ENCODE assay signal across 10 cellular contexts in genomic region chr11:68659158-68659921, GRCh38. TPM values are rescaled to one million over a fixed set of nuclear protein-coding genes. Genes with fewer than 3 reads are reported as not detected.
DNase-seq lines count a peak whose midpoint lies in the region; ATAC-seq and TF ChIP-seq lines count a peak whose summit lies in the region.
"Had no signal": no experiment of that assay in that cellular context is flagged by ENCODE, and none has a peak within 500 bp of the region (broad histone marks: within the 10 kb centered on the region; RNA-seq: fewer than 3 reads in every experiment).

No MANE protein-coding gene starts in this region.

- H3K4me1 Mint-ChIP-seq in activated CD4-positive, alpha-beta T cell treated with anti-CD3 and anti-CD28 coated beads, Interleukin-2, amount 10 ng/mL, durations not matched to agents 7 days and 5 days: no peaks in the 10 kb centered on the region
- H3K4me1 Mint-ChIP-seq: activated B cell treated with CpG ODN at 0.5 μM for 24 hours had no signal

- intact Hi-C loops in lower leg skin (cut with DNase I; ENCODE audit: low total_unique reads): no loop called here

- no peak for ATAC-seq in GM21367 (IDR thresholded peaks at IDR 0.05; ENCODE audit: unreplicated experiment)

- peaks cover 3% of the 10 kb centered on the region for H3K9me3 Mint-ChIP-seq in activated CD4-positive, alpha-beta T cell treated with anti-CD3 and anti-CD28 coated beads, Interleukin-2, amount 10 ng/mL, durations not matched to agents 7 days and 5 days
- H3K9me3 Mint-ChIP-seq: activated B cell treated with CpG ODN at 0.5 μM for 24 hours, neural crest cell had no signal

- H3K4me3 ChIP-seq in BE2C (ENCODE audit: low read depth, low read length) (peak overlapping the region; percentile 0; the same call in 1 of the 2 replicates), lower leg skin (ENCODE audit: low read depth, poor library complexity, severe bottlenecking) (no peak overlapping the region)

- no peaks in the 10 kb centered on the region for H3K27me3 Mint-ChIP-seq in activated CD4-positive, alpha-beta T cell treated with anti-CD3 and anti-CD28 coated beads, Interleukin-2, amount 10 ng/mL, durations not matched to agents 7 days and 5 days

- POLR2A ChIA-PET in activated CD4-positive, alpha-beta T cell treated with anti-CD3 and anti-CD28 coated beads, Interleukin-2, amount 10 ng/mL, durations not matched to agents 7 days and 5 days (lab: Charles Lee): no interaction called here

- H3K27me3 ChIP-seq in BE2C: no peaks in the 10 kb centered on the region

- 43 to 48% methylated on average over 19 of the region's 22 CpGs for WGBS in lower leg skin, 2 donors

- no peak overlapping the region for H3K4me3 Mint-ChIP-seq in activated CD4-positive, alpha-beta T cell treated with anti-CD3 and anti-CD28 coated beads, Interleukin-2, amount 10 ng/mL, durations not matched to agents 7 days and 5 days
- H3K4me3 Mint-ChIP-seq: activated B cell treated with CpG ODN at 0.5 μM for 24 hours, neural crest cell had no signal

- H3K27ac Mint-ChIP-seq in activated CD4-positive, alpha-beta T cell treated with anti-CD3 and anti-CD28 coated beads, Interleukin-2, amount 10 ng/mL, durations not matched to agents 7 days and 5 days: no peak overlapping the region
- H3K27ac Mint-ChIP-seq: activated B cell treated with CpG ODN at 0.5 μM for 24 hours had no signal

- H3K9me3 ChIP-seq in BE2C: peaks cover 4% of the 10 kb centered on the region; the same call in 1 of the 2 replicates

- CTCF ChIA-PET in activated CD4-positive, alpha-beta T cell treated with anti-CD3 and anti-CD28 coated beads, Interleukin-2, amount 10 ng/mL, durations not matched to agents 7 days and 5 days (lab: Charles Lee): no interaction called here

- H3K4me1 ChIP-seq in BE2C: peaks cover 39% of the 10 kb centered on the region

- TF ChIP-seq CTCF in BE2C (IDR thresholded peaks at IDR 0.05; ENCODE audit: low read depth, low read length) (no peak), lower leg skin (IDR thresholded peaks at IDR 0.05) (no peak)

- DNase-seq in BE2C (peak; percentile 94), NCI-H1694 treated with DMSO at 0.1 percent for 48 hours (lab: John Stamatoyannopoulos, UW) (peak; percentile 23), brain pericyte (ENCODE audit: low read depth, low spot score) (peak; percentile 98), lower leg skin (ENCODE audit: low spot score in 2 of 2) (peak; percentile 53 to 90), occipital lobe (lab: John Stamatoyannopoulos, UW) (no peak)
- no peak for DNase-seq in activated CD8-positive, alpha-beta memory T cell treated with anti-CD3 and anti-CD28 coated beads, Interleukin-2, amount 50 U/mL, for 4 hours
- DNase-seq in activated CD4-positive, alpha-beta T cell treated with anti-CD3 and anti-CD28 coated beads, Interleukin-2, amount 10 ng/mL, durations not matched to agents 7 days and 5 days: no peak
- DNase-seq: activated B cell treated with CpG ODN at 0.5 μM for 24 hours had no signal

- TF ChIP-seq POLR2A in lower leg skin (IDR thresholded peaks at IDR 0.05): no peak

- no peaks in the 10 kb centered on the region for H3K36me3 ChIP-seq in BE2C

- no peaks in the 10 kb centered on the region for H3K36me3 Mint-ChIP-seq in activated CD4-positive, alpha-beta T cell treated with anti-CD3 and anti-CD28 coated beads, Interleukin-2, amount 10 ng/mL, durations not matched to agents 7 days and 5 days (ENCODE audit: low read depth)

RNA-seq across cellular contexts. Expression of gene GAL, which starts 25.0 kb away (rescaled TPM):
- 86.9 TPM for polyA plus RNA-seq in BE2C (2012; ENCODE audit: insufficient read depth, insufficient read length, low read depth)
- total RNA-seq in lower leg skin: 10 to 100 TPM in 2 of 4 donors, 1 to 10 TPM in 2; 4.7 to 59.1 (median 20.9) TPM
- not detected for total RNA-seq in occipital lobe
- not detected for total RNA-seq in activated CD4-positive, alpha-beta T cell treated with anti-CD3 and anti-CD28 coated beads, Interleukin-2, amount 10 ng/mL, durations not matched to agents 7 days and 5 days
- total RNA-seq: activated B cell treated with CpG ODN at 0.5 μM for 24 hours had no signal

Comparison
In these comparisons a context has a peak if more than half of its experiments do, and no peak if none do; other contexts are left out.
1. DNase-seq: peak in BE2C (single experiment), NCI-H1694 treated with DMSO at 0.1 percent for 48 hours (single experiment), brain pericyte (single experiment) and lower leg skin (2 of 2); none in activated CD8-positive, alpha-beta memory T cell treated with anti-CD3 and anti-CD28 coated beads, Interleukin-2, amount 50 U/mL, for 4 hours (single experiment), occipital lobe (single experiment) and activated CD4-positive, alpha-beta T cell treated with anti-CD3 and anti-CD28 coated beads, Interleukin-2, amount 10 ng/mL, durations not matched to agents 7 days and 5 days (single experiment).